In the genomic region with DNA sequence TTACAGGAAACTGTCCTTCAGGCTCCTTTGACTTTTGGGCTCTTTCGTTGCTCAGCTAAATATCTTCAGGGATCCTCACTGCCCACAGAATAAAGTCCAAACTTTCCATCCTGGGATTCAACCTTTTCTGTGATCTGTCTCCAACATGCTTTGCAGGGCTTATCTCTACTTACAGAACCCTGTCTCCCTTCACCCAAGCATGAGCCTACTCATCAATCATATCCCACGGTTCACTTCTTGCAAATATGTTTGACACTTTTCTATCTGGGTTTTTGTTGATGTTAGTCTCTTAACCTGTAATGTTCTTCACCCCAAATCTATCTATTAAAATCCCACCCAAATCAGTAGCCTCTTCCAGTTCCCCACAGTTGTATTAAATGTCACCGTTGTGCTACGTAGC, we compare ENCODE assay signal across 23 cellular contexts.
A peak's percentile ranks its signal among the peaks of the same experiment; 100 is the strongest.
DNase-seq lines count a peak whose midpoint lies in the region; FAIRE-seq and TF ChIP-seq lines count a peak whose summit lies in the region.
"Had no signal": no experiment of that assay in that cellular context is flagged by ENCODE, and none has a peak within 500 bp of the region (broad histone marks: within the 10 kb centered on the region; RNA-seq: fewer than 3 reads in every experiment).

No MANE protein-coding gene starts in this region.

- peaks cover 18% of the 10 kb centered on the region for H3K4me1 ChIP-seq in astrocyte (ENCODE audit: insufficient read depth, low read length)
- no peaks in the 10 kb centered on the region for H3K4me1 ChIP-seq in uterus
- H3K4me1 ChIP-seq in CD4-positive, alpha-beta memory T cell (ENCODE audit: insufficient read depth, low read length): no peaks in the 10 kb centered on the region

- no peaks in the 10 kb centered on the region for H4K20me1 ChIP-seq in astrocyte (ENCODE audit: insufficient read depth, low read length)

- TF ChIP-seq CTCF in HFFc6 (IDR thresholded peaks at IDR 0.05) (no peak), astrocyte (IDR thresholded peaks at IDR 0.05; ENCODE audit: insufficient read depth, low read depth, low read length) (no peak), nephron (IDR thresholded peaks at IDR 0.05; ENCODE audit: unreplicated experiment in 3 of 3) (no peak), uterus (IDR thresholded peaks at IDR 0.05) (no peak)

- H3K4me1 Mint-ChIP-seq in HFFc6 (ENCODE audit: low read depth) (peaks cover 56% of the 10 kb centered on the region), astrocyte (ENCODE audit: low read depth, unreplicated experiment) (peaks cover 20% of the 10 kb centered on the region), nephron (peaks cover 14% of the 10 kb centered on the region)
- no peaks in the 10 kb centered on the region for H3K4me1 Mint-ChIP-seq in CD4-positive, alpha-beta memory T cell
- H3K4me1 Mint-ChIP-seq: IgD-negative memory B cell had no signal

- no peak for DNase-seq in HFFc6
- DNase-seq in astrocyte (ENCODE audit: low read depth): no peak
- no peak for DNase-seq in uterus
- DNase-seq in NCI-H146 treated with DMSO at 0.1 percent for 48 hours (lab: John Stamatoyannopoulos, UW; ENCODE audit: unreplicated experiment): no peak
- DNase-seq in CD4-positive, alpha-beta memory T cell: no peak
- no peak for DNase-seq in T-helper 1 cell
- DNase-seq: DMS79; Kasumi-1; MG63; NCI-H1092; NCI-H146; NCI-H2081; NCI-H2171 treated with DMSO at 0.1 percent for 48 hours; NCI-H748 treated with DMSO at 0.1 percent for 48 hours; NK-92 treated with Interleukin-12 subunit alpha and Interleukin-12 subunit beta, amount 100 ng/mL, for 24 hours; Right ventricle myocardium superior had no signal

- CTCF ChIA-PET in CD4-positive, alpha-beta memory T cell (lab: Charles Lee; ENCODE audit: partially characterized antibody): no interaction called here

- no peaks in the 10 kb centered on the region for H3K79me2 ChIP-seq in astrocyte (ENCODE audit: insufficient read depth, low read length)

- H3K4me3 ChIP-seq in astrocyte (ENCODE audit: insufficient read depth, low read depth, low read length) (no peak overlapping the region), uterus (no peak overlapping the region)
- no peak overlapping the region for H3K4me3 ChIP-seq in CD4-positive, alpha-beta memory T cell (ENCODE audit: low read length in 2 of 2)
- H3K4me3 ChIP-seq: MG63 had no signal

- peaks cover 27% of the 10 kb centered on the region for H3K36me3 Mint-ChIP-seq in HFFc6 (ENCODE audit: low read depth)
- no peaks in the 10 kb centered on the region for H3K36me3 Mint-ChIP-seq in astrocyte (ENCODE audit: low read depth, unreplicated experiment)
- H3K36me3 Mint-ChIP-seq in nephron (ENCODE audit: low read depth): no peaks in the 10 kb centered on the region
- no peaks in the 10 kb centered on the region for H3K36me3 Mint-ChIP-seq in CD4-positive, alpha-beta memory T cell
- H3K36me3 Mint-ChIP-seq: IgD-negative memory B cell had no signal

- H3K4me3 Mint-ChIP-seq in HFFc6 (peak overlapping the region; percentile 75; the same call in 1 of the 2 replicates), astrocyte (ENCODE audit: unreplicated experiment) (peak overlapping the region; percentile 4), nephron (no peak overlapping the region)
- H3K4me3 Mint-ChIP-seq in CD4-positive, alpha-beta memory T cell: peak overlapping the region in 1 of 8 donors; percentile 37
- H3K4me3 Mint-ChIP-seq: IgD-negative memory B cell had no signal

- H3K27me3 ChIP-seq in astrocyte (ENCODE audit: insufficient read depth, low read length): peaks cover 15% of the 10 kb centered on the region
- no peaks in the 10 kb centered on the region for H3K27me3 ChIP-seq in uterus
- no peaks in the 10 kb centered on the region for H3K27me3 ChIP-seq in CD4-positive, alpha-beta memory T cell (ENCODE audit: insufficient read depth, low read length)
- H3K27me3 ChIP-seq: MG63 had no signal

- no peak for FAIRE-seq in astrocyte (lab: Jason Lieb, UNC)
- FAIRE-seq: GM12892, GM18507, HTR-8/SVneo, RCC 7860 had no signal

- H3K27ac Mint-ChIP-seq in HFFc6 (peak overlapping the region; percentile 78), astrocyte (ENCODE audit: unreplicated experiment) (peak overlapping the region; percentile 35), nephron (peak overlapping the region in 2 of 3 experiments; percentile 4 to 35)
- H3K27ac Mint-ChIP-seq in CD4-positive, alpha-beta memory T cell: no peak overlapping the region
- H3K27ac Mint-ChIP-seq: IgD-negative memory B cell had no signal

- POLR2A ChIA-PET in CD4-positive, alpha-beta memory T cell (lab: Charles Lee; ENCODE audit: partially characterized antibody): no interaction called here

- peak overlapping the region; percentile 61 for H3K4me2 ChIP-seq in astrocyte (ENCODE audit: low read length)

- H3K27me3 Mint-ChIP-seq in HFFc6 (ENCODE audit: insufficient read depth): peaks cover 2% of the 10 kb centered on the region; the same call in 1 of the 2 replicates
- no peaks in the 10 kb centered on the region for H3K27me3 Mint-ChIP-seq in astrocyte (ENCODE audit: low read depth, unreplicated experiment)
- peaks cover 15% of the 10 kb centered on the region for H3K27me3 Mint-ChIP-seq in nephron (ENCODE audit: low read depth)
- H3K27me3 Mint-ChIP-seq in CD4-positive, alpha-beta memory T cell: peaks cover 18 to 29% of the 10 kb centered on the region in 2 donors
- H3K27me3 Mint-ChIP-seq: IgD-negative memory B cell had no signal

- no peaks in the 10 kb centered on the region for H3K9me3 Mint-ChIP-seq in HFFc6
- no peaks in the 10 kb centered on the region for H3K9me3 Mint-ChIP-seq in astrocyte (ENCODE audit: unreplicated experiment)
- H3K9me3 Mint-ChIP-seq in nephron: peaks cover 4% of the 10 kb centered on the region
- no peaks in the 10 kb centered on the region for H3K9me3 Mint-ChIP-seq in CD4-positive, alpha-beta memory T cell

- H3K27ac ChIP-seq in astrocyte (ENCODE audit: low read depth, low read length): no peak overlapping the region
- peak overlapping the region; percentile 9 to 38 for H3K27ac ChIP-seq in uterus
- no peak overlapping the region for H3K27ac ChIP-seq in CD4-positive, alpha-beta memory T cell (ENCODE audit: low read depth, low read length)
- H3K27ac ChIP-seq: C4-2B had no signal

- no peak for TF ChIP-seq POLR2A in uterus (IDR thresholded peaks at IDR 0.05)

- intact Hi-C loops in uterus (cut with DNase I; ENCODE audit: low total_unique reads): no loop called here
- intact Hi-C loops in CD4-positive, alpha-beta memory T cell (cut with micrococcal nuclease): no loop called here

- no peak overlapping the region for H3K9ac ChIP-seq in astrocyte (ENCODE audit: low read length)

- H3K9me3 ChIP-seq in astrocyte (ENCODE audit: insufficient read depth, low read depth, low read length): no peaks in the 10 kb centered on the region
- H3K9me3 ChIP-seq in uterus: no peaks in the 10 kb centered on the region
- H3K9me3 ChIP-seq in CD4-positive, alpha-beta memory T cell (ENCODE audit: control insufficient read depth in 1 of 2, low read length in 2 of 2): no peaks in the 10 kb centered on the region
- H3K9me3 ChIP-seq: MG63 had no signal

- H3K36me3 ChIP-seq in astrocyte (ENCODE audit: insufficient read depth, low read length) (no peaks in the 10 kb centered on the region), uterus (no peaks in the 10 kb centered on the region)
- H3K36me3 ChIP-seq in CD4-positive, alpha-beta memory T cell (ENCODE audit: insufficient read depth, low read length): no peaks in the 10 kb centered on the region
- H3K36me3 ChIP-seq: MG63 had no signal

- no peak overlapping the region for H2AFZ ChIP-seq in astrocyte (ENCODE audit: low read depth, low read length)

Comparison
In these comparisons a context has a peak if more than half of its experiments do, and no peak if none do; other contexts are left out.
1. H3K27ac Mint-ChIP-seq: peak in HFFc6 (single experiment), astrocyte (single experiment) and nephron (2 of 3); none in CD4-positive, alpha-beta memory T cell (0 of 7).
2. H3K4me3 Mint-ChIP-seq: peak in HFFc6 (single experiment) and astrocyte (single experiment); none in nephron (0 of 3).
3. H3K27ac ChIP-seq: peak in uterus (2 of 2); none in astrocyte (single experiment) and CD4-positive, alpha-beta memory T cell (single experiment).